Comparison of ENCODE assay signal across 8 cellular contexts in genomic region chr11:35305670-35306382, GRCh38.
DNase-seq lines count a peak whose midpoint lies in the region; ATAC-seq and TF ChIP-seq lines count a peak whose summit lies in the region.

No MANE protein-coding gene starts in this region.

- TF ChIP-seq CTCF in MCF 10A (IDR thresholded peaks at IDR 0.05; ENCODE audit: unreplicated experiment) = peak; percentile 18
- TF ChIP-seq CTCF in lower lobe of right lung (IDR thresholded peaks at IDR 0.05) = peak; percentile 36

- no peak overlapping the region for H3K4me3 ChIP-seq in lower lobe of right lung

- no peaks in the 10 kb centered on the region for H3K9me3 Mint-ChIP-seq in activated T-helper 1 cell treated with anti-CD3 and anti-CD28 coated beads, Interleukin-12 subunit alpha, Interleukin-12 subunit beta, Interleukin-2, Interleukin-4 antibody, amounts not matched to agents 30 ng/mL and 10 ng/mL and 1 ng/mL, durations not matched to agents 14 hours and 24 hours and 36 hours
- H3K9me3 Mint-ChIP-seq in MCF 10A (ENCODE audit: unreplicated experiment) = no peaks in the 10 kb centered on the region

- H3K27ac Mint-ChIP-seq in activated T-helper 1 cell treated with anti-CD3 and anti-CD28 coated beads, Interleukin-12 subunit alpha, Interleukin-12 subunit beta, Interleukin-2, Interleukin-4 antibody, amounts not matched to agents 30 ng/mL and 10 ng/mL and 1 ng/mL, durations not matched to agents 14 hours and 24 hours and 36 hours = no peak overlapping the region
- H3K27ac Mint-ChIP-seq in MCF 10A (ENCODE audit: low read depth, unreplicated experiment) = no peak overlapping the region

- ATAC-seq in HG02938 (IDR thresholded peaks at IDR 0.05; ENCODE audit: unreplicated experiment) (peak; percentile 56), SK-N-SH treated with all-trans-retinoic acid at 6 μM for 48 hours (peak; percentile 98), lower lobe of right lung (peak; percentile 40 to 57), HG03565 (IDR thresholded peaks at IDR 0.05; ENCODE audit: unreplicated experiment) (no peak)

- intact Hi-C loops in activated T-helper 1 cell treated with anti-CD3 and anti-CD28 coated beads, Interleukin-12 subunit alpha, Interleukin-12 subunit beta, Interleukin-2, Interleukin-4 antibody, amounts not matched to agents 30 ng/mL and 10 ng/mL and 1 ng/mL, durations not matched to agents 14 hours and 24 hours and 36 hours (cut with micrococcal nuclease) = loop anchor here (2.0 to 5.0 kb wide), 3 partner anchors 17 to 69 kb away; no protein-coding TSS in a partner anchor
- intact Hi-C loops in MCF 10A (cut with micrococcal nuclease) (loop anchor here (5.0 kb wide), 2 partner anchors 299 to 379 kb away; no protein-coding TSS in a partner anchor), lower lobe of right lung (cut with DNase I) (no loop called here), posterior vena cava (cut with DNase I) (no loop called here)

- no peaks in the 10 kb centered on the region for H3K36me3 Mint-ChIP-seq in activated T-helper 1 cell treated with anti-CD3 and anti-CD28 coated beads, Interleukin-12 subunit alpha, Interleukin-12 subunit beta, Interleukin-2, Interleukin-4 antibody, amounts not matched to agents 30 ng/mL and 10 ng/mL and 1 ng/mL, durations not matched to agents 14 hours and 24 hours and 36 hours (ENCODE audit: low read depth)
- peaks cover 15% of the 10 kb centered on the region for H3K36me3 Mint-ChIP-seq in MCF 10A (ENCODE audit: insufficient read depth, unreplicated experiment)

- peaks cover 42% of the 10 kb centered on the region for H3K4me1 ChIP-seq in lower lobe of right lung

- H3K4me3 Mint-ChIP-seq in activated T-helper 1 cell treated with anti-CD3 and anti-CD28 coated beads, Interleukin-12 subunit alpha, Interleukin-12 subunit beta, Interleukin-2, Interleukin-4 antibody, amounts not matched to agents 30 ng/mL and 10 ng/mL and 1 ng/mL, durations not matched to agents 14 hours and 24 hours and 36 hours = no peak overlapping the region
- H3K4me3 Mint-ChIP-seq in MCF 10A (ENCODE audit: unreplicated experiment) = no peak overlapping the region

- H3K27ac ChIP-seq in lower lobe of right lung = peak overlapping the region; percentile 57

- no peaks in the 10 kb centered on the region for H3K9me3 ChIP-seq in lower lobe of right lung

- peaks cover 4% of the 10 kb centered on the region for H3K27me3 Mint-ChIP-seq in activated T-helper 1 cell treated with anti-CD3 and anti-CD28 coated beads, Interleukin-12 subunit alpha, Interleukin-12 subunit beta, Interleukin-2, Interleukin-4 antibody, amounts not matched to agents 30 ng/mL and 10 ng/mL and 1 ng/mL, durations not matched to agents 14 hours and 24 hours and 36 hours (ENCODE audit: insufficient read depth)
- no peaks in the 10 kb centered on the region for H3K27me3 Mint-ChIP-seq in MCF 10A (ENCODE audit: insufficient read depth, unreplicated experiment)

- H3K36me3 ChIP-seq in lower lobe of right lung = no peaks in the 10 kb centered on the region

- CTCF ChIA-PET in MCF 10A (lab: Yijun Ruan, JAX) = interaction anchor here (0.5 to 1.8 kb wide), 10 partner anchors 9 to 711 kb away, joined by 3 to 5 read pairs (median 3); no protein-coding TSS in a partner anchor

- POLR2A ChIA-PET in MCF 10A (lab: Yijun Ruan, JAX) = interaction anchor here (0.6 to 3.0 kb wide), 3 partner anchors 30 to 98 kb away, joined by 3 to 17 read pairs (median 6); no protein-coding TSS in a partner anchor

- DNase-seq in activated T-helper 1 cell treated with Interleukin-2 at 50 U/mL for 16 hours (ENCODE audit: low read depth) = peak; percentile 3
- DNase-seq in activated T-helper 1 cell treated with anti-CD3 and anti-CD28 coated beads, Interleukin-12 subunit alpha, Interleukin-12 subunit beta, Interleukin-2, Interleukin-4 antibody, amounts not matched to agents 30 ng/mL and 10 ng/mL and 1 ng/mL, durations not matched to agents 14 hours and 24 hours and 36 hours (ENCODE audit: low spot score) = no peak
- DNase-seq in MCF 10A (ENCODE audit: unreplicated experiment) = peak; percentile 61
- no peak for DNase-seq in lower lobe of right lung
- DNase-seq in posterior vena cava (ENCODE audit: low spot score) = no peak

- H3K4me1 Mint-ChIP-seq in activated T-helper 1 cell treated with anti-CD3 and anti-CD28 coated beads, Interleukin-12 subunit alpha, Interleukin-12 subunit beta, Interleukin-2, Interleukin-4 antibody, amounts not matched to agents 30 ng/mL and 10 ng/mL and 1 ng/mL, durations not matched to agents 14 hours and 24 hours and 36 hours (ENCODE audit: low read depth) = peaks cover 28% of the 10 kb centered on the region
- peaks cover 38% of the 10 kb centered on the region for H3K4me1 Mint-ChIP-seq in MCF 10A (ENCODE audit: insufficient read depth, unreplicated experiment)

- H3K27me3 ChIP-seq in lower lobe of right lung (ENCODE audit: low read depth) = no peaks in the 10 kb centered on the region

- no TSS peak for BruUV-seq in MCF 10A (replicated peaks; lab: Mats Ljungman, UMichigan)

TF ChIP-seq in SK-N-SH treated with all-trans-retinoic acid at 6 μM for 48 hours, 23 proteins besides CTCF, POLR2A, EP300 and RAD21:
- TF ChIP-seq ZNF8 (CRISPR knock-in tag; IDR thresholded peaks at IDR 0.05) (no peak), CSDC2 (CRISPR knock-in tag; IDR thresholded peaks at IDR 0.05) (no peak), BACH2 (CRISPR knock-in tag; IDR thresholded peaks at IDR 0.05; ENCODE audit: borderline replicate concordance) (no peak), ARNTL (CRISPR knock-in tag; IDR thresholded peaks at IDR 0.05; ENCODE audit: borderline replicate concordance, low read depth) (no peak), GLIS3 (CRISPR knock-in tag; IDR thresholded peaks at IDR 0.05) (no peak), ISL1 (CRISPR knock-in tag; IDR thresholded peaks at IDR 0.05) (no peak), ZFP30 (CRISPR knock-in tag; IDR thresholded peaks at IDR 0.05) (no peak), SNAI2 (CRISPR knock-in tag; IDR thresholded peaks at IDR 0.05) (no peak), TOX (CRISPR knock-in tag; IDR thresholded peaks at IDR 0.05; ENCODE audit: borderline replicate concordance) (no peak), TCF4 (CRISPR knock-in tag; IDR thresholded peaks at IDR 0.05; ENCODE audit: borderline replicate concordance) (no peak), ZNF70 (CRISPR knock-in tag; IDR thresholded peaks at IDR 0.05) (no peak), CSRNP3 (CRISPR knock-in tag; IDR thresholded peaks at IDR 0.05) (no peak), RARB (CRISPR knock-in tag; IDR thresholded peaks at IDR 0.05) (no peak), ZFP3 (CRISPR knock-in tag; IDR thresholded peaks at IDR 0.05) (no peak), ZC3H10 (CRISPR knock-in tag; IDR thresholded peaks at IDR 0.05) (no peak)

Comparison
In these comparisons a context has a peak if more than half of its experiments do, and no peak if none do; other contexts are left out.
1. DNase-seq: peak in activated T-helper 1 cell treated with Interleukin-2 at 50 U/mL for 16 hours (single experiment) and MCF 10A (single experiment); none in activated T-helper 1 cell treated with anti-CD3 and anti-CD28 coated beads, Interleukin-12 subunit alpha, Interleukin-12 subunit beta, Interleukin-2, Interleukin-4 antibody, amounts not matched to agents 30 ng/mL and 10 ng/mL and 1 ng/mL, durations not matched to agents 14 hours and 24 hours and 36 hours (single experiment), lower lobe of right lung (single experiment) and posterior vena cava (single experiment).
2. intact Hi-C loops: an anchor here in activated T-helper 1 cell treated with anti-CD3 and anti-CD28 coated beads, Interleukin-12 subunit alpha, Interleukin-12 subunit beta, Interleukin-2, Interleukin-4 antibody, amounts not matched to agents 30 ng/mL and 10 ng/mL and 1 ng/mL, durations not matched to agents 14 hours and 24 hours and 36 hours (2.0 to 5.0 kb wide) and MCF 10A (5.0 kb wide); none called in lower lobe of right lung and posterior vena cava.